In the genomic region with DNA sequence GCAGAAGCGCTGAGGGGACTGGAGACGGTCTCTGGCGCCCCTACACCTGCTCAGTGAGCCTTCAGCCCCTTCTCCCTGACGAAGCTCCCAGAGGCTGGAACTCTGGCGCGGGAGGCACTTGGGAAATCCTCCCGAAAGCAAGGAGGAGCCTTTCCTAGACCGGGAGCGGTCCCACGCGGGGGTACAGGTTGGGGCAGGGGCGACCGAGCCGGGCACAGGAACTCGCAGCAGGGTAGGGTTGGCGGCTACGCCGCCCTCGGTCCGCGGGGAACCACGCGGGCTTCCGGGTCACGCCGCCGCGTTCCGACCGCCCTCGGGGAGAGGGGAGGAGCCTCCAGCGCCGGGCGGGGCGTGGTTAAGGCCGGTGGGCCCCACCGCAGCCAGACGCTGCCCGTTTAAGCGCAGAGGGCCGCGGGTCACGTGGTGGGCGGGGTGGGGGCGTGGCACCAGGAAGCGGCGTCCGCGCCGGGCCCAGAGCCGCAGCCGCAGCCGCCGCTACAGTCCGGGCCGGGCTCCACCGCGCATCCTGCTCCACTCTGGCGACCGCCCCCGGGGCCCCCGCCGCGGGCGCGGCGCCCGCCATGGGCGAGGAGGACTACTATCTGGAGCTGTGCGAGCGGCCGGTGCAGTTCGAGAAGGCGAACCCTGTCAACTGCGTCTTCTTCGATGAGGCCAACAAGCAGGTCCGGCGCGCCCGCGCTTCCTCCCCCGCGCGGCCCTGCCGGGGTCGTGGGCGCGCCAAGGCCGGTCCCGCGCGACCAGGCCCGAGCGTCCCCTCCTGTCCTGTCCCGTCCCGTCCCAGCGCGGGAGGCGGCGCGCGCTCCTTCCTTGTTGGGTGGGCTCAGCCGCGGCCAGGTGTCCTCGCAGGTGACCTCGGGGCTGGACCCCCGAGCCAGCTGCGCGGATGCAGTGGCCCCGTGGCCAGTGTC, we compare ENCODE assay signal across 8 cellular contexts. TPM values are rescaled to one million over a fixed set of nuclear protein-coding genes. Genes with fewer than 3 reads are reported as not detected.
DNase-seq lines count a peak whose midpoint lies in the region; ATAC-seq, FAIRE-seq and TF ChIP-seq lines count a peak whose summit lies in the region.

A gene (plus strand): TSS at position 474 of the 929 bp plus-strand sequence. CDS start 108 bp downstream, at position 582.

- H3K27me3 Mint-ChIP-seq in Calu3 (ENCODE audit: unreplicated experiment) (no peaks in the 10 kb centered on the region), mesothelial cell of epicardium (ENCODE audit: low read depth) (no peaks in the 10 kb centered on the region)

- FAIRE-seq in HTR-8/SVneo (lab: Jason Lieb, UNC) = no peak

- H3K4me1 ChIP-seq in NT2/D1 (ENCODE audit: insufficient read depth, insufficient read length) = peaks cover 2% of the 10 kb centered on the region

- H3K9me3 ChIP-seq in NT2/D1 (ENCODE audit: insufficient read depth, low read length) = no peaks in the 10 kb centered on the region

- CTCF ChIA-PET in Calu3 (lab: Charles Lee) = no interaction called here

- BruUV-seq in Calu3 (replicated peaks; lab: Mats Ljungman, UMichigan) = no TSS peak

- intact Hi-C loops in Calu3 (cut with micrococcal nuclease; ENCODE audit: unreplicated experiment) = loop anchor here (5.0 kb wide), 2 partner anchors 209 to 309 kb away; no protein-coding TSS in a partner anchor

- peak; percentile 98 for DNase-seq in Calu3
- peak; percentile 75 for DNase-seq in HTR-8/SVneo (ENCODE audit: insufficient read length, low spot score)
- peak; percentile 82 for DNase-seq in NT2/D1 (ENCODE audit: low read depth, low spot score)
- DNase-seq in activated CD8-positive, alpha-beta memory T cell treated with anti-CD3 and anti-CD28 coated beads, Interleukin-2, amount 50 U/mL, for 24 hours (ENCODE audit: extremely low read depth) = peak; percentile 90
- peak; percentile 96 to 98 for DNase-seq in mesothelial cell of epicardium (ENCODE audit: low spot score in 2 of 2, unreplicated experiment in 2 of 2)
- DNase-seq in stimulated activated CD8-positive, alpha-beta memory T cell treated with anti-CD3 and anti-CD28 coated beads, Interleukin-15, amount 100 ng/mL, for 4 hours (ENCODE audit: low read depth in 2 of 2) = peak; percentile 93 to 96

- H3K9me3 Mint-ChIP-seq in Calu3 (ENCODE audit: low read depth, unreplicated experiment) = no peaks in the 10 kb centered on the region
- no peaks in the 10 kb centered on the region for H3K9me3 Mint-ChIP-seq in mesothelial cell of epicardium

- H3K4me1 Mint-ChIP-seq in Calu3 (ENCODE audit: low read depth, unreplicated experiment) = peaks cover 17% of the 10 kb centered on the region
- H3K4me1 Mint-ChIP-seq in mesothelial cell of epicardium = peaks cover 21% of the 10 kb centered on the region

- TF ChIP-seq CTCF in Calu3 (IDR thresholded peaks at IDR 0.05; ENCODE audit: unreplicated experiment) (no peak), mesothelial cell of epicardium (IDR thresholded peaks at IDR 0.05; ENCODE audit: unreplicated experiment) (no peak)

- H3K4me3 ChIP-seq in NT2/D1 (ENCODE audit: insufficient read length, low read depth) = peak within 1 kb of the TSS; percentile 79

- peaks cover 21% of the 10 kb centered on the region for H3K36me3 ChIP-seq in NT2/D1 (ENCODE audit: insufficient read depth, insufficient read length, low read length)

- H3K36me3 Mint-ChIP-seq in Calu3 (ENCODE audit: insufficient read depth, unreplicated experiment) = peaks cover 32% of the 10 kb centered on the region
- H3K36me3 Mint-ChIP-seq in mesothelial cell of epicardium = no peaks in the 10 kb centered on the region

- peak within 1 kb of the TSS; percentile 87 for H3K9ac ChIP-seq in NT2/D1 (ENCODE audit: insufficient read length, low read depth)

- H3K4me3 Mint-ChIP-seq in Calu3 (ENCODE audit: low read depth, unreplicated experiment) = peak within 1 kb of the TSS; percentile 96
- peak within 1 kb of the TSS; percentile 86 for H3K4me3 Mint-ChIP-seq in mesothelial cell of epicardium

- in situ Hi-C loops in endometrial microvascular endothelial cells (cut with HindIII; ENCODE audit: inconsistent ontology term, low pct_unique_long_range_greater_than_20kb, low sequenced_read_pairs) = no loop called here

- peaks cover 29% of the 10 kb centered on the region for H3K27me3 ChIP-seq in NT2/D1 (ENCODE audit: insufficient read depth, insufficient read length)

- H3K27ac Mint-ChIP-seq in Calu3 (ENCODE audit: unreplicated experiment) = peak within 1 kb of the TSS; percentile 87
- peak within 1 kb of the TSS; percentile 88 for H3K27ac Mint-ChIP-seq in mesothelial cell of epicardium

- ATAC-seq in GM21367 (IDR thresholded peaks at IDR 0.05; ENCODE audit: unreplicated experiment) = peak; percentile 73

RNA-seq across cellular contexts. Expression of the gene that starts here (rescaled TPM):
- total RNA-seq in Calu3 (2022) (31.0 and 33.7 TPM in 2 replicates), endometrial microvascular endothelial cells (ENCODE audit: inconsistent ontology term) (24.0 TPM), mesothelial cell of epicardium (18.8 to 20.0 TPM (median 19.4 TPM) in 3 replicates)

Comparison
In these comparisons a context has a peak if more than half of its experiments do, and no peak if none do; other contexts are left out.
1. Peak in every context shown above with its lines: DNase-seq, ATAC-seq and H3K4me3 ChIP-seq.